ENCODE assay signal across 1 cellular context in the genomic region with DNA sequence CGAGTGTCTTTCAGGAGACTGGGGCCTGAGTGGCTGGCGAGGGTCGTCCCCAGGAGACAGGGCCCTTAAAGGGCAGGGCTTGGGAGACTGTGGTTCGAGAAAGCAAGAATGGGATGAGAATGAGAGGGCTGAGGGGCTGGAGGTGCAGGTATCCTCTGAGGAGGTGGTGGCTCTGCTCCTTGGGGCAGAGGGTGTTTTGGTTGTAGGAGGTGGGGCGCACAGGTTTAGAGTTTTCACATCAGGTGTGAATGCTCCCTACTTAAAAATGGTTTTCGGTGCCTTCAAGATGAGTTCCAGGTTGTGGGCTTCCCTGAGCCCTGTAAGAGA.
TF ChIP-seq lines count a peak whose summit lies in the region.

No MANE protein-coding gene starts in this region.

TF ChIP-seq in GM12878, 131 proteins besides CTCF, POLR2A, EP300 and RAD21 (continued from another document):
- TF ChIP-seq, protein P1, sequence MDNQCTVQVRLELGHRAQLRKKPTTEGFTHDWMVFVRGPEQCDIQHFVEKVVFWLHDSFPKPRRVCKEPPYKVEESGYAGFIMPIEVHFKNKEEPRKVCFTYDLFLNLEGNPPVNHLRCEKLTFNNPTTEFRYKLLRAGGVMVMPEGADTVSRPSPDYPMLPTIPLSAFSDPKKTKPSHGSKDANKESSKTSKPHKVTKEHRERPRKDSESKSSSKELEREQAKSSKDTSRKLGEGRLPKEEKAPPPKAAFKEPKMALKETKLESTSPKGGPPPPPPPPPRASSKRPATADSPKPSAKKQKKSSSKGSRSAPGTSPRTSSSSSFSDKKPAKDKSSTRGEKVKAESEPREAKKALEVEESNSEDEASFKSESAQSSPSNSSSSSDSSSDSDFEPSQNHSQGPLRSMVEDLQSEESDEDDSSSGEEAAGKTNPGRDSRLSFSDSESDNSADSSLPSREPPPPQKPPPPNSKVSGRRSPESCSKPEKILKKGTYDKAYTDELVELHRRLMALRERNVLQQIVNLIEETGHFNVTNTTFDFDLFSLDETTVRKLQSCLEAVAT (IDR thresholded peaks at IDR 0.05): no peak
